ENCODE assay signal across 1 cellular context in the genomic region with DNA sequence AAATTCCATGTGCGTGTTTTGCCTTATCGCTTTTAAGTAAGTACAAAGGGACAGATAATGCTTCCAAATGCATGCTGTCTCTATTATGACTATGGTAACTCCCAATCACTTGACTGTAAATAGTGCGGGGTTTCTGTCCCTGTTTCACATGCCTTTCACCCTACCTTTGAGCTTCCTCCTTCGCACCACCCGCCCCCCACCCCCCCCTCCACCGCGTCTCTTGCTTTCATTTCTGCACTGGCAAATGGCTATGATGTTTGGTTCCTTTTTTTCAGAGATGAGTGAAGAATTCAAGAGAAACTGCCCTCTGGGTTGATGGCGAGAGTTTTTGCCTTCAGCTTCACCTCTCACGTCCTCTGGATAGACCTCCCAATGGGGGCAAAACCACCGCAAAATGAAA.
TF ChIP-seq lines count a peak whose summit lies in the region.

No MANE protein-coding gene starts in this region.

TF ChIP-seq in HepG2, 621 proteins besides CTCF, POLR2A, EP300 and RAD21 (continued from another document):
- TF ChIP-seq, protein P1, sequence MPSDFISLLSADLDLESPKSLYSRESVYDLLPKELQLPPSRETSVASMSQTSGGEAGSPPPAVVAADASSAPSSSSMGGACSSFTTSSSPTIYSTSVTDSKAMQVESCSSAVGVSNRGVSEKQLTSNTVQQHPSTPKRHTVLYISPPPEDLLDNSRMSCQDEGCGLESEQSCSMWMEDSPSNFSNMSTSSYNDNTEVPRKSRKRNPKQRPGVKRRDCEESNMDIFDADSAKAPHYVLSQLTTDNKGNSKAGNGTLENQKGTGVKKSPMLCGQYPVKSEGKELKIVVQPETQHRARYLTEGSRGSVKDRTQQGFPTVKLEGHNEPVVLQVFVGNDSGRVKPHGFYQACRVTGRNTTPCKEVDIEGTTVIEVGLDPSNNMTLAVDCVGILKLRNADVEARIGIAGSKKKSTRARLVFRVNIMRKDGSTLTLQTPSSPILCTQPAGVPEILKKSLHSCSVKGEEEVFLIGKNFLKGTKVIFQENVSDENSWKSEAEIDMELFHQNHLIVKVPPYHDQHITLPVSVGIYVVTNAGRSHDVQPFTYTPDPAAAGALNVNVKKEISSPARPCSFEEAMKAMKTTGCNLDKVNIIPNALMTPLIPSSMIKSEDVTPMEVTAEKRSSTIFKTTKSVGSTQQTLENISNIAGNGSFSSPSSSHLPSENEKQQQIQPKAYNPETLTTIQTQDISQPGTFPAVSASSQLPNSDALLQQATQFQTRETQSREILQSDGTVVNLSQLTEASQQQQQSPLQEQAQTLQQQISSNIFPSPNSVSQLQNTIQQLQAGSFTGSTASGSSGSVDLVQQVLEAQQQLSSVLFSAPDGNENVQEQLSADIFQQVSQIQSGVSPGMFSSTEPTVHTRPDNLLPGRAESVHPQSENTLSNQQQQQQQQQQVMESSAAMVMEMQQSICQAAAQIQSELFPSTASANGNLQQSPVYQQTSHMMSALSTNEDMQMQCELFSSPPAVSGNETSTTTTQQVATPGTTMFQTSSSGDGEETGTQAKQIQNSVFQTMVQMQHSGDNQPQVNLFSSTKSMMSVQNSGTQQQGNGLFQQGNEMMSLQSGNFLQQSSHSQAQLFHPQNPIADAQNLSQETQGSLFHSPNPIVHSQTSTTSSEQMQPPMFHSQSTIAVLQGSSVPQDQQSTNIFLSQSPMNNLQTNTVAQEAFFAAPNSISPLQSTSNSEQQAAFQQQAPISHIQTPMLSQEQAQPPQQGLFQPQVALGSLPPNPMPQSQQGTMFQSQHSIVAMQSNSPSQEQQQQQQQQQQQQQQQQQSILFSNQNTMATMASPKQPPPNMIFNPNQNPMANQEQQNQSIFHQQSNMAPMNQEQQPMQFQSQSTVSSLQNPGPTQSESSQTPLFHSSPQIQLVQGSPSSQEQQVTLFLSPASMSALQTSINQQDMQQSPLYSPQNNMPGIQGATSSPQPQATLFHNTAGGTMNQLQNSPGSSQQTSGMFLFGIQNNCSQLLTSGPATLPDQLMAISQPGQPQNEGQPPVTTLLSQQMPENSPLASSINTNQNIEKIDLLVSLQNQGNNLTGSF (CRISPR knock-in tag; IDR thresholded peaks at IDR 0.05): no peak
- TF ChIP-seq SP2 (CRISPR knock-in tag; IDR thresholded peaks at IDR 0.05): no peak
TF ChIP-seq in HepG2: peak in this region for 0.
